8 cellular contexts compared by ENCODE assay signal in genomic region chr22:37657590-37658132, GRCh38. TPM values are rescaled to one million over a fixed set of nuclear protein-coding genes. Genes with fewer than 3 reads are reported as not detected.
DNase-seq lines count a peak whose midpoint lies in the region; ATAC-seq and TF ChIP-seq lines count a peak whose summit lies in the region.

No MANE protein-coding gene starts in this region.

- H3K27me3 Mint-ChIP-seq in activated naive CD8-positive, alpha-beta T cell treated with anti-CD3 and anti-CD28 coated beads for 36 hours, result no peaks in the 10 kb centered on the region

- H3K9me3 ChIP-seq in HCT116 (ENCODE audit: control insufficient read depth in 1 of 2, insufficient read depth in 1 of 2, low read depth in 1 of 2, low read length in 2 of 2), result no peaks in the 10 kb centered on the region
- H3K9me3 ChIP-seq in thymus (ENCODE audit: control insufficient read depth), result no peaks in the 10 kb centered on the region

- TF ChIP-seq POLR2A in HCT116 (IDR thresholded peaks at IDR 0.05; ENCODE audit: borderline replicate concordance, extremely low read depth, insufficient read depth, insufficient read length), result peak; percentile 79

- peak overlapping the region; percentile 71 for H3K4me2 ChIP-seq in HCT116 (ENCODE audit: low read length)

- H3K27ac Mint-ChIP-seq in activated naive CD8-positive, alpha-beta T cell treated with anti-CD3 and anti-CD28 coated beads for 36 hours, result peak overlapping the region; percentile 91

- WGBS in thymus, result 19% methylated on average over 6 of the region's 6 CpGs

- H3K4me3 ChIP-seq in HCT116 (replicated peaks in 1 of 2; ENCODE audit: low read depth in 1 of 2, low read length in 2 of 2) (peak overlapping the region; percentile 55 to 93), kidney epithelial cell (ENCODE audit: low read depth, low read length) (peak overlapping the region; percentile 41), thymus (ENCODE audit: low read length) (peak overlapping the region; percentile 77)

- H3K4me1 Mint-ChIP-seq in activated naive CD8-positive, alpha-beta T cell treated with anti-CD3 and anti-CD28 coated beads for 36 hours, result peaks cover 32% of the 10 kb centered on the region

- no peak overlapping the region for H2AFZ ChIP-seq in HCT116 (ENCODE audit: low read depth, low read length, poor library complexity, severe bottlenecking)

- peaks cover 8 to 17% of the 10 kb centered on the region in 2 experiments; a peak in 2 of 4 replicates for H3K36me3 ChIP-seq in HCT116 (ENCODE audit: control insufficient read depth in 1 of 2, insufficient read depth in 2 of 2, low read length in 2 of 2)
- H3K36me3 ChIP-seq in kidney epithelial cell (ENCODE audit: control insufficient read depth, insufficient read depth, low read length), result peaks cover 1% of the 10 kb centered on the region
- H3K36me3 ChIP-seq in thymus (ENCODE audit: control insufficient read depth, insufficient read depth), result peaks cover 15% of the 10 kb centered on the region

- DNase-seq in AG08395 (ENCODE audit: low spot score) (peak; percentile 37), HCT116 (ENCODE audit: low read depth, low spot score) (no peak), kidney epithelial cell (ENCODE audit: low read depth) (no peak)
- no peak for DNase-seq in activated naive CD8-positive, alpha-beta T cell treated with anti-CD3 and anti-CD28 coated beads for 36 hours
- DNase-seq in activated effector memory CD4-positive, alpha-beta T cell treated with Interleukin-2 at 50 U/mL for 16 hours, result no peak
- DNase-seq in stimulated activated naive CD4-positive, alpha-beta T cell treated with Interleukin-2 at 50 U/mL for 16 hours (lab: John Stamatoyannopoulos, UW), result no peak

- RAD21 ChIA-PET in HCT116 (lab: Charles Lee; ENCODE audit: low non-redundant PET in 1 of 2, low total read pairs in 2 of 2, uncharacterized antibody in 2 of 2, unreplicated experiment in 2 of 2), result interaction anchor here (0.6 to 1.3 kb wide), 4 partner anchors 14 to 484 kb away, joined by 3 to 5 read pairs (median 3); partner anchors contain the start of gene LGALS1 (in 1 of the 2)

- CTCF ChIA-PET in HCT116 (lab: Charles Lee), result interaction anchor here (1.1 to 2.4 kb wide), 10 partner anchors 14 to 123 kb away, joined by 3 to 38 read pairs (median 5); partner anchors contain the start of gene LGALS1

- peak overlapping the region; percentile 45 for H3K9ac ChIP-seq in HCT116 (ENCODE audit: low read length)

- intact Hi-C loops in HCT116 (cut with micrococcal nuclease), result no loop called here

- TF ChIP-seq RAD21 in HCT116 (IDR thresholded peaks at IDR 0.05; ENCODE audit: low read depth), result no peak

- peak overlapping the region; percentile 83 for H3K4me3 Mint-ChIP-seq in activated naive CD8-positive, alpha-beta T cell treated with anti-CD3 and anti-CD28 coated beads for 36 hours

- H3K27ac ChIP-seq in HCT116 (ENCODE audit: low read depth, low read length) (peak overlapping the region; percentile 41), thymus (ENCODE audit: low read depth) (peak overlapping the region; percentile 86)

- peak; percentile 14; the same call in 1 of the 2 replicates for ATAC-seq in HCT116
- ATAC-seq in HG02884 (IDR thresholded peaks at IDR 0.05; ENCODE audit: unreplicated experiment), result no peak

- TF ChIP-seq CTCF in HCT116 (IDR thresholded peaks at IDR 0.05 in 2 of 3, conservative IDR thresholded peaks at IDR 0.05 in 1 of 3; ENCODE audit: borderline replicate concordance in 1 of 3, insufficient read depth in 1 of 3, low read depth in 2 of 3, low read length in 2 of 3), result no peak
- no peak for TF ChIP-seq CTCF in kidney epithelial cell (IDR thresholded peaks at IDR 0.05; ENCODE audit: insufficient read depth, low read length, poor library complexity, severe bottlenecking)

- H3K36me3 Mint-ChIP-seq in activated naive CD8-positive, alpha-beta T cell treated with anti-CD3 and anti-CD28 coated beads for 36 hours, result peaks cover 6% of the 10 kb centered on the region

- H3K27me3 ChIP-seq in HCT116 (ENCODE audit: insufficient read depth, low read length) (no peaks in the 10 kb centered on the region), kidney epithelial cell (ENCODE audit: control insufficient read depth, insufficient read depth, low read length) (no peaks in the 10 kb centered on the region), thymus (ENCODE audit: control insufficient read depth, insufficient read depth) (no peaks in the 10 kb centered on the region)

- TSS peak; percentile 78 for BruUV-seq in HCT116 (replicated peaks; lab: Mats Ljungman, UMichigan)

- H3K9me2 ChIP-seq in HCT116 (ENCODE audit: insufficient read depth), result no peaks in the 10 kb centered on the region

- POLR2A ChIA-PET in HCT116 (lab: Charles Lee), result interaction anchor here (0.6 to 3.6 kb wide), 17 partner anchors 9 to 150 kb away, joined by 3 to 71 read pairs (median 5); partner anchors contain the start of genes GCAT, GGA1, LGALS1 and NOL12

- no peaks in the 10 kb centered on the region for H3K9me3 Mint-ChIP-seq in activated naive CD8-positive, alpha-beta T cell treated with anti-CD3 and anti-CD28 coated beads for 36 hours

- peaks cover 11 to 30% of the 10 kb centered on the region in 2 experiments; a peak in 3 of 4 replicates for H3K4me1 ChIP-seq in HCT116 (ENCODE audit: control insufficient read depth in 1 of 2, insufficient read depth in 2 of 2, low read length in 2 of 2)
- peaks cover 32% of the 10 kb centered on the region for H3K4me1 ChIP-seq in thymus (ENCODE audit: control insufficient read depth, insufficient read depth, low read length)

- H3K79me2 ChIP-seq in HCT116 (ENCODE audit: insufficient read depth, low read length), result peaks cover 36% of the 10 kb centered on the region

- no peaks in the 10 kb centered on the region for H4K20me1 ChIP-seq in HCT116 (ENCODE audit: insufficient read depth)

TF ChIP-seq in HCT116, 20 proteins besides CTCF, POLR2A, EP300 and RAD21:
- TF ChIP-seq FOSL1 (IDR thresholded peaks at IDR 0.05; ENCODE audit: low read depth), result no peak
- TF ChIP-seq ATF3 (IDR thresholded peaks at IDR 0.05), result no peak
- TF ChIP-seq POLR2AphosphoS5 (IDR thresholded peaks at IDR 0.05; ENCODE audit: low read depth, low read length), result peak; percentile 24; the same call in 1 of the 2 replicates
TF ChIP-seq in HCT116: peak in this region for 1.

RNA-seq across cellular contexts. Expression of gene PDXP, which starts 0.9 kb away (rescaled TPM):
- total RNA-seq in HCT116 (2021; ENCODE audit: unreplicated experiment), result 42.7 TPM
- 43.9 and 52.6 TPM in 2 replicates for polyA plus RNA-seq in HCT116 (2012)
- 10 to 100 TPM; 41.4 to 42.5 TPM for total RNA-seq in activated naive CD8-positive, alpha-beta T cell treated with anti-CD3 and anti-CD28 coated beads for 36 hours
- 13.3 and 14.3 TPM in 2 replicates for total RNA-seq in kidney epithelial cell
- 8.9 TPM for polyA plus RNA-seq in thymus

RNA-seq across cellular contexts. Expression of gene LGALS1, which starts 17.8 kb away (rescaled TPM):
- 1,080 TPM for total RNA-seq in HCT116 (2021; ENCODE audit: unreplicated experiment)
- polyA plus RNA-seq in HCT116 (2012), result 2,758 and 2,875 TPM in 2 replicates
- total RNA-seq in activated naive CD8-positive, alpha-beta T cell treated with anti-CD3 and anti-CD28 coated beads for 36 hours, result 100 to 1,000 TPM; 166 to 171 TPM
- 500 and 806 TPM in 2 replicates for total RNA-seq in kidney epithelial cell
- 554 TPM for polyA plus RNA-seq in thymus

RNA-seq across cellular contexts. Expression of gene SH3BP1, which starts 18.2 kb away (rescaled TPM):
- total RNA-seq in HCT116 (2021; ENCODE audit: unreplicated experiment), result 48.4 TPM
- 72.9 and 82.7 TPM in 2 replicates for polyA plus RNA-seq in HCT116 (2012)
- total RNA-seq in activated naive CD8-positive, alpha-beta T cell treated with anti-CD3 and anti-CD28 coated beads for 36 hours, result 100 to 1,000 TPM in 1 of 2 experiments, 10 to 100 TPM in 1; 90.8 to 103 TPM
- 5.0 and 10.4 TPM in 2 replicates for total RNA-seq in kidney epithelial cell
- polyA plus RNA-seq in thymus, result 23.0 TPM

RNA-seq across cellular contexts. Expression of gene NOL12, which starts 28.5 kb away (rescaled TPM):
- 31.4 TPM for total RNA-seq in HCT116 (2021; ENCODE audit: unreplicated experiment)
- 19.2 and 28.2 TPM in 2 replicates for polyA plus RNA-seq in HCT116 (2012)
- total RNA-seq in activated naive CD8-positive, alpha-beta T cell treated with anti-CD3 and anti-CD28 coated beads for 36 hours, result 10 to 100 TPM; 50.0 to 50.8 TPM
- total RNA-seq in kidney epithelial cell, result 46.2 and 59.0 TPM in 2 replicates
- polyA plus RNA-seq in thymus, result 26.6 TPM

RNA-seq across cellular contexts. Expression of gene TRIOBP, which starts 39.2 kb away (rescaled TPM):
- total RNA-seq in HCT116 (2021; ENCODE audit: unreplicated experiment) (244 TPM), kidney epithelial cell (62.8 and 68.9 TPM in 2 replicates)
- polyA plus RNA-seq in HCT116 (2012), result 229 and 253 TPM in 2 replicates
- total RNA-seq in activated naive CD8-positive, alpha-beta T cell treated with anti-CD3 and anti-CD28 coated beads for 36 hours, result 10 to 100 TPM; 19.7 to 20.8 TPM
- 29.8 TPM for polyA plus RNA-seq in thymus
